Comparison of ENCODE assay signal across 1 cellular context in genomic region chr5:96395295-96395694, GRCh38. TPM values are rescaled to one million over a fixed set of nuclear protein-coding genes. Genes with fewer than 3 reads are reported as not detected.
"Had no signal": no experiment of that assay in that cellular context is flagged by ENCODE, and none has a peak within 500 bp of the region (broad histone marks: within the 10 kb centered on the region; RNA-seq: fewer than 3 reads in every experiment).

No MANE protein-coding gene starts in this region.

RNA-seq across cellular contexts. Expression of gene PCSK1, which starts 37.8 kb away (rescaled TPM):
- total RNA-seq: upper lobe of right lung had no signal
